In genomic region chr17:63263053-63263452, GRCh38 we compare ENCODE assay signal across 32 cellular contexts.
"Had no signal": no experiment of that assay in that cellular context is flagged by ENCODE, and none has a peak within 500 bp of the region (broad histone marks: within the 10 kb centered on the region; RNA-seq: fewer than 3 reads in every experiment).

No MANE protein-coding gene starts in this region.

- H3K27me3 ChIP-seq: adrenal gland, body of pancreas, brain microvascular endothelial cell, breast epithelium had no signal

- H3K9me3 ChIP-seq: adrenal gland, body of pancreas, breast epithelium had no signal

- H3K4me1 ChIP-seq: adrenal gland, body of pancreas, breast epithelium had no signal

- DNase-seq: activated B cell treated with CpG ODN at 0.5 μM for 24 hours; activated CD4-positive, alpha-beta memory T cell treated with anti-CD3 and anti-CD28 coated beads for 36 hours; activated CD4-positive, alpha-beta T cell treated with anti-CD3 and anti-CD28 coated beads for 4 hours; activated CD4-positive, alpha-beta T cell treated with anti-CD3 and anti-CD28 coated beads, Interleukin-2, amount 10 ng/mL, durations not matched to agents 24 days and 14 days; activated CD4-positive, alpha-beta T cell treated with anti-CD3 and anti-CD28 coated beads, Interleukin-2, amount 50 U/mL, for 1 hour; activated CD4-positive, alpha-beta T cell treated with anti-CD3 and anti-CD28 coated beads, Interleukin-2, amount 50 U/mL, for 4 hours; activated CD4-positive, CD25-positive, alpha-beta regulatory T cell treated with anti-CD3 and anti-CD28 coated beads, Interleukin-2, amount 50 U/mL, for 72 hours; activated CD8-positive, alpha-beta memory T cell treated with anti-CD3 and anti-CD28 coated beads, Interleukin-2, amount 50 U/mL, for 4 hours; activated CD8-positive, alpha-beta T cell treated with anti-CD3 and anti-CD28 coated beads for 36 hours; activated effector memory CD4-positive, alpha-beta T cell treated with anti-CD3 and anti-CD28 coated beads, Interleukin-2, amount 50 U/mL, for 16 hours; activated gamma-delta T cell treated with Interleukin-2 at 50 U/mL for 16 hours; activated naive CD4-positive, alpha-beta T cell; activated naive CD4-positive, alpha-beta T cell treated with anti-CD3 and anti-CD28 coated beads for 36 hours; activated naive CD4-positive, alpha-beta T cell treated with anti-CD3 and anti-CD28 coated beads, Interleukin-2, amount 50 U/mL, for 16 hours; activated naive CD8-positive, alpha-beta T cell treated with anti-CD3 and anti-CD28 coated beads for 36 hours; activated T-cell treated with anti-CD3 and anti-CD28 coated beads for 4 hours; activated T-cell treated with anti-CD3 and anti-CD28 coated beads, Interleukin-2, amount 50 U/mL, for 1 hour; activated T-cell treated with anti-CD3 and anti-CD28 coated beads, Interleukin-2, amount 50 U/mL, for 4 hours; activated T-cell treated with anti-CD3 and anti-CD28 coated beads, Interleukin-2, amount 50 U/mL, for 72 hours; adrenal gland; amniotic stem cell; aorta; body of pancreas; brain microvascular endothelial cell; central memory CD4-positive, alpha-beta T cell; T-cell; T-helper 17 cell; T-helper 9 cell had no signal

- H3K4me3 ChIP-seq: adrenal gland, body of pancreas, breast epithelium had no signal

- H3K36me3 ChIP-seq: adrenal gland, brain microvascular endothelial cell, breast epithelium had no signal

- ATAC-seq: activated CD8-positive, alpha-beta T cell treated with anti-CD3 and anti-CD28 coated beads for 36 hours; activated naive CD4-positive, alpha-beta T cell treated with anti-CD3 and anti-CD28 coated beads, Interleukin-2, amount 50 U/mL, for 72 hours; activated T-cell treated with anti-CD3 and anti-CD28 coated beads, Interleukin-2, amount 50 U/mL, for 4 hours; activated T-cell treated with anti-CD3 and anti-CD28 coated beads, Interleukin-2, amount 50 U/mL, for 72 hours; activated T-helper 17 cell treated with anti-CD3 and anti-CD28 coated beads, Interleukin-2, amount 50 U/mL, for 72 hours; body of pancreas; T-cell; T-helper 17 cell had no signal

- H3K27ac ChIP-seq: adrenal gland, body of pancreas, brain microvascular endothelial cell, breast epithelium, VCaP had no signal
